ENCODE assay signal across 9 cellular contexts in the genomic region with DNA sequence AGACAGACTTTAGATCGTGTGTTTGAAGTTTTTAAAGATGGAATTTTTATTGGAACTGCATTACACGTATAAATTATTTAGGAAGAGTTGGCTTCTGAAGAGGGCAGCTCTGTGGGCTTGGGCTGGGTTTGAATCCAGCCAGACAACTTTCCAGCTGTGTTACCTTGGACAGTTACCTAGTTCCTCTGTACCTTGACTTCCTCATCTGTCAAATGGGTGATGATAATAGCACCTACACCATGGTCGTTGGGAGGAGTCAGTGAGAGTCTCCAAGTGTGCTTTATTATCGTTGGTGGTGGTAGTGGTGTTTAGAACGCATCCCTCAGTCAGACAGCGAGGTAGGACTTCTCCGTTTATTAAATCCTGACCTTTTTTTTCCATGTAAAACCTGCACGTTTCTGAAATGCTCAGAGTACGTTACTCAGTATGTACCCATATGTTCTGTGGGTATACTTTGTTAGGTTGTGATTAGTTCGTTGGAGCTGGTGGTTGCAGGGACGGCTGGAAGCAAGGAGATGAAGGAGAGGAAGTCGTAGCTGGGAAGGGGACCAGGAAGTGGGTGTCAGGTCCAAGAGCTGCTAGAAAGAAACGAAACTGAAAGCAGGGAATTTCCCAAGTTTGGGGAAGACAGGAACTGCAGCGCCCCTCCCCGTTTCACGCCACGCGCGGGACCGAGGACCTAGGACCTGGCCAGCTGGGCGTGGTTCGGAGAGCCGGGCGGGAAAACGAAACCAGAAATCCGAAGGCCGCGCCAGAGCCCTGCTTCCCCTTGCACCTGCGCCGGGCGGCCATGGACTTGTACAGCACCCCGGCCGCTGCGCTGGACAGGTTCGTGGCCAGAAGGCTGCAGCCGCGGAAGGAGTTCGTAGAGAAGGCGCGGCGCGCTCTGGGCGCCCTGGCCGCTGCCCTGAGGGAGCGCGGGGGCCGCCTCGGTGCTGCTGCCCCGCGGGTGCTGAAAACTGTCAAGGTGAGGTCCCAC. TPM values are rescaled to one million over a fixed set of nuclear protein-coding genes. Genes with fewer than 3 reads are reported as not detected.
DNase-seq lines count a peak whose midpoint lies in the region; ATAC-seq and TF ChIP-seq lines count a peak whose summit lies in the region.
"Had no signal": no experiment of that assay in that cellular context is flagged by ENCODE, and none has a peak within 500 bp of the region (broad histone marks: within the 10 kb centered on the region; RNA-seq: fewer than 3 reads in every experiment).

A gene with protein sequence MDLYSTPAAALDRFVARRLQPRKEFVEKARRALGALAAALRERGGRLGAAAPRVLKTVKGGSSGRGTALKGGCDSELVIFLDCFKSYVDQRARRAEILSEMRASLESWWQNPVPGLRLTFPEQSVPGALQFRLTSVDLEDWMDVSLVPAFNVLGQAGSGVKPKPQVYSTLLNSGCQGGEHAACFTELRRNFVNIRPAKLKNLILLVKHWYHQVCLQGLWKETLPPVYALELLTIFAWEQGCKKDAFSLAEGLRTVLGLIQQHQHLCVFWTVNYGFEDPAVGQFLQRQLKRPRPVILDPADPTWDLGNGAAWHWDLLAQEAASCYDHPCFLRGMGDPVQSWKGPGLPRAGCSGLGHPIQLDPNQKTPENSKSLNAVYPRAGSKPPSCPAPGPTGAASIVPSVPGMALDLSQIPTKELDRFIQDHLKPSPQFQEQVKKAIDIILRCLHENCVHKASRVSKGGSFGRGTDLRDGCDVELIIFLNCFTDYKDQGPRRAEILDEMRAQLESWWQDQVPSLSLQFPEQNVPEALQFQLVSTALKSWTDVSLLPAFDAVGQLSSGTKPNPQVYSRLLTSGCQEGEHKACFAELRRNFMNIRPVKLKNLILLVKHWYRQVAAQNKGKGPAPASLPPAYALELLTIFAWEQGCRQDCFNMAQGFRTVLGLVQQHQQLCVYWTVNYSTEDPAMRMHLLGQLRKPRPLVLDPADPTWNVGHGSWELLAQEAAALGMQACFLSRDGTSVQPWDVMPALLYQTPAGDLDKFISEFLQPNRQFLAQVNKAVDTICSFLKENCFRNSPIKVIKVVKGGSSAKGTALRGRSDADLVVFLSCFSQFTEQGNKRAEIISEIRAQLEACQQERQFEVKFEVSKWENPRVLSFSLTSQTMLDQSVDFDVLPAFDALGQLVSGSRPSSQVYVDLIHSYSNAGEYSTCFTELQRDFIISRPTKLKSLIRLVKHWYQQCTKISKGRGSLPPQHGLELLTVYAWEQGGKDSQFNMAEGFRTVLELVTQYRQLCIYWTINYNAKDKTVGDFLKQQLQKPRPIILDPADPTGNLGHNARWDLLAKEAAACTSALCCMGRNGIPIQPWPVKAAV (plus strand): TSS at position 734 of the 979 bp plus-strand sequence. CDS start 57 bp downstream, at position 791.

- no peak for ATAC-seq in GM19023 (IDR thresholded peaks at IDR 0.05; ENCODE audit: unreplicated experiment)

- BruUV-seq in Caco-2 (replicated peaks; lab: Mats Ljungman, UMichigan), result TSS peak; percentile 77

- POLR2A ChIA-PET in Caco-2 (lab: Charles Lee), result interaction anchor here (0.5 to 1.4 kb wide), 3 partner anchors 12 to 104 kb away, joined by 3 to 4 read pairs (median 4); a partner anchor contains a TSS

- H3K27me3 ChIP-seq in Caco-2 (replicated peaks; ENCODE audit: control insufficient read depth, insufficient read depth, low read length), result no peaks in the 10 kb centered on the region
- peaks cover 44% of the 10 kb centered on the region for H3K27me3 ChIP-seq in endodermal cell (ENCODE audit: control insufficient read depth, insufficient read depth, low read length, poor library complexity, severe bottlenecking)

- peak within 1 kb of the TSS; percentile 81 for H3K27ac Mint-ChIP-seq in Caco-2 (ENCODE audit: unreplicated experiment)
- no peak within 1 kb of the TSS for H3K27ac Mint-ChIP-seq in endodermal cell

- no peaks in the 10 kb centered on the region for H3K4me1 ChIP-seq in Caco-2
- H3K4me1 ChIP-seq in endodermal cell (ENCODE audit: control insufficient read depth, insufficient read depth, low read length), result no peaks in the 10 kb centered on the region

- H3K4me1 Mint-ChIP-seq in Caco-2 (ENCODE audit: low read depth, unreplicated experiment) (no peaks in the 10 kb centered on the region), endodermal cell (no peaks in the 10 kb centered on the region)

- DNase-seq in Caco-2, result peak; percentile 79 to 86
- peak; percentile 94 for DNase-seq in H4 (ENCODE audit: low spot score)
- DNase-seq in NCI-H526 (lab: John Stamatoyannopoulos, UW), result peak; percentile 36 to 78
- peak in 2 of 3 experiments; percentile 12 to 23 for DNase-seq in activated CD8-positive, alpha-beta memory T cell treated with anti-CD3 and anti-CD28 coated beads for 48 hours (ENCODE audit: low read depth in 2 of 3, low spot score in 2 of 3)
- DNase-seq in endodermal cell, result peak; percentile 78
- DNase-seq in mesenteric fat pad (ENCODE audit: low spot score), result peak; percentile 94
- DNase-seq in stimulated activated CD8-positive, alpha-beta memory T cell treated with anti-CD3 and anti-CD28 coated beads, Interleukin-12 subunit alpha, Interleukin-12 subunit beta, amount 100 ng/mL, for 4 hours (ENCODE audit: low read depth), result peak; percentile 65

- TF ChIP-seq CTCF in Caco-2 (IDR thresholded peaks at IDR 0.05; ENCODE audit: insufficient read depth in 1 of 2, low read depth in 1 of 2, low read length in 1 of 2, severe bottlenecking in 1 of 2, unreplicated experiment in 1 of 2) (peak in 1 of 2 experiments; percentile 1), endodermal cell (conservative IDR thresholded peaks at IDR 0.05) (no peak)

- H3K9me3 Mint-ChIP-seq in Caco-2 (ENCODE audit: unreplicated experiment) (peaks cover 6% of the 10 kb centered on the region), endodermal cell (no peaks in the 10 kb centered on the region)

- no peak within 1 kb of the TSS for H3K27ac ChIP-seq in endodermal cell (ENCODE audit: low read depth, low read length)

- H3K36me3 Mint-ChIP-seq in Caco-2 (ENCODE audit: insufficient read depth, unreplicated experiment) (peaks cover 6% of the 10 kb centered on the region), endodermal cell (ENCODE audit: low read depth) (no peaks in the 10 kb centered on the region)

- CTCF ChIA-PET in Caco-2 (lab: Charles Lee), result no interaction called here

- no peaks in the 10 kb centered on the region for H3K9me3 ChIP-seq in Caco-2
- no peaks in the 10 kb centered on the region for H3K9me3 ChIP-seq in endodermal cell (ENCODE audit: control insufficient read depth, low read length)

- H3K9ac ChIP-seq in endodermal cell (ENCODE audit: extremely low read depth, low read length, poor library complexity, severe bottlenecking), result no peak within 1 kb of the TSS

- no peaks in the 10 kb centered on the region for H3K27me3 Mint-ChIP-seq in Caco-2 (ENCODE audit: insufficient read depth, unreplicated experiment)
- H3K27me3 Mint-ChIP-seq in endodermal cell (ENCODE audit: insufficient read depth), result peaks cover 47% of the 10 kb centered on the region

- intact Hi-C loops in Caco-2 (cut with micrococcal nuclease; ENCODE audit: unreplicated experiment), result no loop called here

- 29 to 47% methylated on average over 11 to 50 of the region's 50 CpGs for WGBS in endodermal cell (ENCODE audit: insufficient coverage in 1 of 2, insufficient read length in 1 of 2), 2 experiments

- no peaks in the 10 kb centered on the region for H3K36me3 ChIP-seq in Caco-2 (ENCODE audit: control insufficient read depth, insufficient read depth, low read length)
- no peaks in the 10 kb centered on the region for H3K36me3 ChIP-seq in endodermal cell (ENCODE audit: control insufficient read depth, insufficient read depth, low read length)

- peak within 1 kb of the TSS; percentile 81 for H3K4me3 Mint-ChIP-seq in Caco-2 (ENCODE audit: unreplicated experiment)
- peak within 1 kb of the TSS; percentile 57 for H3K4me3 Mint-ChIP-seq in endodermal cell

- H3K4me3 ChIP-seq in Caco-2 (ENCODE audit: low read depth, low read length) (peak within 1 kb of the TSS; percentile 55), endodermal cell (ENCODE audit: low read length) (peak within 1 kb of the TSS; percentile 68)

RNA-seq across cellular contexts. Expression of the gene that starts here (rescaled TPM):
- total RNA-seq in Caco-2 (2022) (18.9 and 22.1 TPM in 2 replicates), endodermal cell (under 1 TPM; 0.64 to 0.84 TPM), mesenteric fat pad (34.7 TPM)
- total RNA-seq in H4 (2014; rRNA removed; shearing (Covaris generic)), result 39.1 and 46.8 TPM in 2 replicates
- polyA plus RNA-seq in endodermal cell (2013, experiment 1 of 2), result 0.32 TPM
- polyA plus RNA-seq in endodermal cell (2013, experiment 2 of 2), result 0.29 TPM
- polyA plus RNA-seq: neural cell had no signal

Comparison
In these comparisons a context has a peak if more than half of its experiments do, and no peak if none do; other contexts are left out.
1. RNA of the gene that starts here (total RNA-seq): 39.1 to 46.8 TPM in H4, 34.7 TPM in mesenteric fat pad (single experiment) and 18.9 to 22.1 TPM in Caco-2; 0.64 to 0.84 TPM in endodermal cell; every median in the first group is over 10 times any median in the second.
2. Peak in DNase-seq and H3K4me3 ChIP-seq in endodermal cell; RNA of the gene not detected or under 1 TPM.
3. DNase-seq: peak in every context shown above with its lines; median percentile 94 in H4; 94 in mesenteric fat pad; 82 in Caco-2; 78 in endodermal cell; 65 in stimulated activated CD8-positive, alpha-beta memory T cell treated with anti-CD3 and anti-CD28 coated beads, Interleukin-12 subunit alpha, Interleukin-12 subunit beta, amount 100 ng/mL, for 4 hours; 57 in NCI-H526; 18 in activated CD8-positive, alpha-beta memory T cell treated with anti-CD3 and anti-CD28 coated beads for 48 hours.